ENCODE assay signal across 1 cellular context in genomic region chr6:2877057-2877882, GRCh38.
TF ChIP-seq lines count a peak whose summit lies in the region.

No MANE protein-coding gene starts in this region.

TF ChIP-seq in H1, 55 proteins besides CTCF, POLR2A, EP300 and RAD21:
- TF ChIP-seq CEBPB (IDR thresholded peaks at IDR 0.05; ENCODE audit: low read depth, low read length) (peak; percentile 51; the same call in 1 of the 2 replicates), TAF1 (IDR thresholded peaks at IDR 0.05; ENCODE audit: low read depth, low read length) (0 out of 2 replicates have a peak, but pooled peaks have one; percentile 12), NANOG (IDR thresholded peaks at IDR 0.05; ENCODE audit: insufficient read depth, low read depth, low read length, poor library complexity, severe bottlenecking) (no peak), BACH1 (IDR thresholded peaks at IDR 0.05; ENCODE audit: low read length) (peak; percentile 59), CHD2 (IDR thresholded peaks at IDR 0.05; ENCODE audit: low read length) (no peak), MAFK (IDR thresholded peaks at IDR 0.05; ENCODE audit: low read depth, low read length) (peak; percentile 58; the same call in 1 of the 2 replicates)
TF ChIP-seq in H1: peak in this region for 4.
